In genomic region chr1:61244114-61244513, GRCh38 we compare ENCODE assay signal across 9 cellular contexts.
DNase-seq lines count a peak whose midpoint lies in the region; ATAC-seq, FAIRE-seq and TF ChIP-seq lines count a peak whose summit lies in the region.
"Had no signal": no experiment of that assay in that cellular context is flagged by ENCODE, and none has a peak within 500 bp of the region (broad histone marks: within the 10 kb centered on the region; RNA-seq: fewer than 3 reads in every experiment).

No MANE protein-coding gene starts in this region.

- H3K27ac ChIP-seq in kidney (ENCODE audit: low read depth in 2 of 2, low read length in 2 of 2): no peak overlapping the region

- intact Hi-C loops in kidney (cut with DNase I): no loop called here

- peak; percentile 85 for DNase-seq in H4 (ENCODE audit: low spot score)
- DNase-seq in fibroblast of mammary gland (ENCODE audit: low read depth): peak; percentile 91
- DNase-seq in retinal pigment epithelial cell (ENCODE audit: low read depth): peak; percentile 29
- DNase-seq in kidney: no peak
- no peak for DNase-seq in activated gamma-delta T cell (lab: John Stamatoyannopoulos, UW)
- DNase-seq in KG1 (lab: John Stamatoyannopoulos, UW): no peak
- DNase-seq: left colon had no signal

- FAIRE-seq in kidney (lab: Jason Lieb, UNC): no peak

- ATAC-seq in GM19351 (IDR thresholded peaks at IDR 0.05; ENCODE audit: unreplicated experiment): no peak
- ATAC-seq: left colon had no signal

- H3K9ac ChIP-seq in kidney (ENCODE audit: low read length in 2 of 2): no peak overlapping the region

- H3K36me3 ChIP-seq in kidney (ENCODE audit: control insufficient read depth in 1 of 2, insufficient read depth in 2 of 2, low read length in 2 of 2): no peaks in the 10 kb centered on the region

- TF ChIP-seq CTCF in fibroblast of mammary gland (conservative IDR thresholded peaks at IDR 0.05; ENCODE audit: control insufficient read depth, insufficient read depth, low read depth, low read length) (no peak), retinal pigment epithelial cell (conservative IDR thresholded peaks at IDR 0.05; ENCODE audit: low read depth, low read length) (no peak), kidney (IDR thresholded peaks at IDR 0.05; ENCODE audit: borderline replicate concordance, extremely low read depth, insufficient read depth) (no peak)

- H3K4me1 ChIP-seq in kidney (ENCODE audit: control insufficient read depth in 1 of 2, insufficient read depth in 1 of 2, low read depth in 1 of 2, low read length in 2 of 2): peaks cover 2 to 4% of the 10 kb centered on the region in 2 donors

- no peaks in the 10 kb centered on the region for H3K9me3 ChIP-seq in kidney (ENCODE audit: control insufficient read depth in 1 of 2, low read length in 2 of 2)

- H3K4me3 ChIP-seq in fibroblast of mammary gland (ENCODE audit: control insufficient read depth, low read depth, low read length) (no peak overlapping the region), retinal pigment epithelial cell (ENCODE audit: low read length) (no peak overlapping the region), kidney (ENCODE audit: low read length in 2 of 2) (no peak overlapping the region)

TF ChIP-seq in PFSK-1, 5 proteins besides CTCF, POLR2A, EP300 and RAD21:
- TF ChIP-seq, protein P1, sequence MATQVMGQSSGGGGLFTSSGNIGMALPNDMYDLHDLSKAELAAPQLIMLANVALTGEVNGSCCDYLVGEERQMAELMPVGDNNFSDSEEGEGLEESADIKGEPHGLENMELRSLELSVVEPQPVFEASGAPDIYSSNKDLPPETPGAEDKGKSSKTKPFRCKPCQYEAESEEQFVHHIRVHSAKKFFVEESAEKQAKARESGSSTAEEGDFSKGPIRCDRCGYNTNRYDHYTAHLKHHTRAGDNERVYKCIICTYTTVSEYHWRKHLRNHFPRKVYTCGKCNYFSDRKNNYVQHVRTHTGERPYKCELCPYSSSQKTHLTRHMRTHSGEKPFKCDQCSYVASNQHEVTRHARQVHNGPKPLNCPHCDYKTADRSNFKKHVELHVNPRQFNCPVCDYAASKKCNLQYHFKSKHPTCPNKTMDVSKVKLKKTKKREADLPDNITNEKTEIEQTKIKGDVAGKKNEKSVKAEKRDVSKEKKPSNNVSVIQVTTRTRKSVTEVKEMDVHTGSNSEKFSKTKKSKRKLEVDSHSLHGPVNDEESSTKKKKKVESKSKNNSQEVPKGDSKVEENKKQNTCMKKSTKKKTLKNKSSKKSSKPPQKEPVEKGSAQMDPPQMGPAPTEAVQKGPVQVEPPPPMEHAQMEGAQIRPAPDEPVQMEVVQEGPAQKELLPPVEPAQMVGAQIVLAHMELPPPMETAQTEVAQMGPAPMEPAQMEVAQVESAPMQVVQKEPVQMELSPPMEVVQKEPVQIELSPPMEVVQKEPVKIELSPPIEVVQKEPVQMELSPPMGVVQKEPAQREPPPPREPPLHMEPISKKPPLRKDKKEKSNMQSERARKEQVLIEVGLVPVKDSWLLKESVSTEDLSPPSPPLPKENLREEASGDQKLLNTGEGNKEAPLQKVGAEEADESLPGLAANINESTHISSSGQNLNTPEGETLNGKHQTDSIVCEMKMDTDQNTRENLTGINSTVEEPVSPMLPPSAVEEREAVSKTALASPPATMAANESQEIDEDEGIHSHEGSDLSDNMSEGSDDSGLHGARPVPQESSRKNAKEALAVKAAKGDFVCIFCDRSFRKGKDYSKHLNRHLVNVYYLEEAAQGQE (IDR thresholded peaks at IDR 0.05; ENCODE audit: insufficient read depth in 1 of 2, low read depth in 2 of 2, low read length in 2 of 2): 0 out of 4 replicates have a peak, but pooled peaks of 1 of the 2 experiments have one; percentile 20
- TF ChIP-seq SIN3A (IDR thresholded peaks at IDR 0.05; ENCODE audit: borderline replicate concordance, insufficient read depth, low read length) (peak; percentile 62; the same call in 1 of the 2 replicates), FOXP2 (optimal IDR thresholded peaks at IDR 0.05; ENCODE audit: borderline replicate concordance, extremely low read depth, extremely low read length, insufficient read depth) (no peak)

Comparison
In these comparisons a context has a peak if more than half of its experiments do, and no peak if none do; other contexts are left out.
1. DNase-seq: peak in H4 (single experiment), fibroblast of mammary gland (single experiment) and retinal pigment epithelial cell (single experiment); none in kidney (single experiment), activated gamma-delta T cell (single experiment) and KG1 (single experiment).